ENCODE assay signal across 19 cellular contexts in the genomic region with DNA sequence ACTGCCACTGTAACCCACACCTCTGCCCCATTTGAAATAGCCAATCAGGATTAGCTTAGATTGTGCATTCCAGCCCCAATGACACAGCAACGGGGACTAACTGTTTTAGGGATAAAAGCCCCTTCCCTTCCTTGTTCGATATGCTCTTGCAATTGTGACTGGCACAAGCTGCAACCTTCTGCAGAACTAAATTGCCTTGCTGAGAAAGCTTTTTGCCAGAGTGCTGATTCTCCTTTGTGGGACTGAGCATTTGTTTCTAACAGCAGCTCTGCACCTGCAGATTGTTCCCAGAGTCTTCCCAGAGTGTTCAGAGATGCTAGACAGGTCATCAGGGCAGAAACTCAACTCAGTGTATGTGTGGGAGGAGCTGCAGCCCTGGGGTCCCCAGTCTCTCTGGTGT.
DNase-seq lines count a peak whose midpoint lies in the region; ATAC-seq, FAIRE-seq and TF ChIP-seq lines count a peak whose summit lies in the region.
"Had no signal": no experiment of that assay in that cellular context is flagged by ENCODE, and none has a peak within 500 bp of the region (broad histone marks: within the 10 kb centered on the region; RNA-seq: fewer than 3 reads in every experiment).

No MANE protein-coding gene starts in this region.

- H3K27me3 ChIP-seq in K562 (ENCODE audit: control insufficient read depth in 2 of 2, insufficient read depth in 2 of 2, low read length in 2 of 2) (no peaks in the 10 kb centered on the region), subcutaneous abdominal adipose tissue (ENCODE audit: control insufficient read depth in 5 of 5, insufficient read depth in 4 of 5, low read length in 5 of 5) (no peaks in the 10 kb centered on the region), right atrium auricular region (no peaks in the 10 kb centered on the region)
- H3K27me3 ChIP-seq: BLaER1 treated with 17β-estradiol and CSF1 and Interleukin-3, amounts not matched to agents 10 nM and 100 nM had no signal

- H3K4me3 ChIP-seq in OCI-LY7 (ENCODE audit: low read depth, low read length, poor library complexity, severe bottlenecking) (no peak overlapping the region), K562 (no peak overlapping the region), subcutaneous abdominal adipose tissue (ENCODE audit: low read depth in 1 of 5, low read length in 5 of 5) (peak overlapping the region in 3 of 5 donors; percentile 19 to 38 (median 26)), right atrium auricular region (no peak overlapping the region)

- peak; percentile 5 for DNase-seq in NCI-H748 (lab: John Stamatoyannopoulos, UW; ENCODE audit: unreplicated experiment)
- DNase-seq in NCI-H748 treated with DMSO at 0.1 percent for 48 hours (lab: John Stamatoyannopoulos, UW), result no peak
- peak; percentile 5 for DNase-seq in OCI-LY7 (ENCODE audit: low spot score)
- DNase-seq in K562 (ENCODE audit: extremely low read depth in 1 of 4, low spot score in 3 of 4), result no peak
- DNase-seq in right atrium auricular region (ENCODE audit: low spot score), result no peak
- no peak for DNase-seq in DMS114 treated with DMSO at 0.1 percent for 48 hours (lab: John Stamatoyannopoulos, UW; ENCODE audit: unreplicated experiment)
- DNase-seq: 8988T; CD8-positive, alpha-beta T cell; COR-L47; DMS 273 treated with DMSO at 0.1 percent for 48 hours; DMS79 treated with DMSO at 0.1 percent for 48 hours; GF-D8; HCEC 1CT; HFFc6; KG1 had no signal

- no peak for FAIRE-seq in K562 (lab: Jason Lieb, UNC)
- FAIRE-seq: GM19239 had no signal

- H3K9me1 ChIP-seq in K562 (ENCODE audit: control insufficient read depth, insufficient read depth, low read length), result no peaks in the 10 kb centered on the region

- POLR2A ChIA-PET in OCI-LY7 (lab: Charles Lee) (no interaction called here), K562 (lab: Yijun Ruan, JAX) (no interaction called here)

- in situ Hi-C loops in K562 (cut with MboI), result no loop called here

- H3K27ac ChIP-seq in OCI-LY7 (ENCODE audit: low read depth, low read length, poor library complexity, severe bottlenecking) (no peak overlapping the region), K562 (ENCODE audit: extremely low read depth, low read depth, low read length) (no peak overlapping the region), subcutaneous abdominal adipose tissue (ENCODE audit: low read depth, low read length) (no peak overlapping the region), right atrium auricular region (no peak overlapping the region)
- H3K27ac ChIP-seq: BLaER1 treated with 17β-estradiol and CSF1 and Interleukin-3, amounts not matched to agents 10 nM and 100 nM had no signal

- no peak for TF ChIP-seq POLR2A in K562 (conservative IDR thresholded peaks at IDR 0.05)

- no peak for ATAC-seq in K562
- ATAC-seq in esophagus mucosa, result no peak
- ATAC-seq: CD8-positive, alpha-beta T cell had no signal

- BruUV-seq in OCI-LY7 (replicated peaks; lab: Mats Ljungman, UMichigan) (no TSS peak), K562 (replicated peaks; lab: Mats Ljungman, UMichigan) (no TSS peak)

- no peak overlapping the region for H2AFZ ChIP-seq in OCI-LY7 (ENCODE audit: low read length)
- H2AFZ ChIP-seq in K562 (ENCODE audit: low read depth, low read length), result no peak overlapping the region

- H3K4me1 ChIP-seq in OCI-LY7 (ENCODE audit: insufficient read depth, low read length, poor library complexity, severe bottlenecking) (no peaks in the 10 kb centered on the region), K562 (replicated peaks in 1 of 2; ENCODE audit: control insufficient read depth in 2 of 2, insufficient read depth in 2 of 2, low read length in 2 of 2) (no peaks in the 10 kb centered on the region), subcutaneous abdominal adipose tissue (ENCODE audit: control insufficient read depth in 5 of 5, insufficient read depth in 5 of 5, low read length in 5 of 5) (no peaks in the 10 kb centered on the region), right atrium auricular region (no peaks in the 10 kb centered on the region)
- H3K4me1 ChIP-seq: BLaER1 treated with 17β-estradiol and CSF1 and Interleukin-3, amounts not matched to agents 10 nM and 100 nM had no signal

- TF ChIP-seq CTCF in OCI-LY7 (conservative IDR thresholded peaks at IDR 0.05; ENCODE audit: low read length) (no peak), K562 (IDR thresholded peaks at IDR 0.05 in 2 of 3, conservative IDR thresholded peaks at IDR 0.05 in 1 of 3; ENCODE audit: insufficient read depth in 2 of 3, low read depth in 1 of 3, low read length in 3 of 3) (no peak), right atrium auricular region (IDR thresholded peaks at IDR 0.05) (no peak)

- H3K9me3 ChIP-seq in OCI-LY7 (ENCODE audit: low read length) (no peaks in the 10 kb centered on the region), K562 (replicated peaks; ENCODE audit: control insufficient read depth, insufficient read depth, low read depth, low read length) (peaks cover 2% of the 10 kb centered on the region; the same call in 1 of the 2 replicates), subcutaneous abdominal adipose tissue (ENCODE audit: control insufficient read depth in 5 of 5, low read length in 5 of 5) (peaks cover 3 to 65% (median 54%) of the 10 kb centered on the region in 5 donors), right atrium auricular region (peaks cover 3 to 31% of the 10 kb centered on the region in 2 donors)

- TF ChIP-seq RAD21 in K562 (CRISPR knock-in tag; conservative IDR thresholded peaks at IDR 0.05 in 1 of 2, IDR thresholded peaks at IDR 0.05 in 1 of 2), result no peak

- WGBS in K562 (ENCODE audit: insufficient coverage, low coverage, missing lambda C conversion rate), result 3% methylated on average over 2 of the region's 2 CpGs

- no peak for TF ChIP-seq EP300 in K562 (IDR thresholded peaks at IDR 0.05; ENCODE audit: low read length)

- intact Hi-C loops in OCI-LY7 (cut with micrococcal nuclease; ENCODE audit: unreplicated experiment), result no loop called here
- intact Hi-C loops in K562 (cut with micrococcal nuclease), result no loop called here

- H3K9ac ChIP-seq in K562 (ENCODE audit: insufficient read depth in 1 of 2, low read depth in 2 of 2, low read length in 2 of 2), result no peak overlapping the region
- H3K9ac ChIP-seq in subcutaneous abdominal adipose tissue (ENCODE audit: low read length in 5 of 5), result no peak overlapping the region
- H3K9ac ChIP-seq: BLaER1 treated with 17β-estradiol and CSF1 and Interleukin-3, amounts not matched to agents 10 nM and 100 nM had no signal

- no peaks in the 10 kb centered on the region for H3K9me2 ChIP-seq in OCI-LY7 (ENCODE audit: insufficient read depth, low read length)

- H3K4me2 ChIP-seq in OCI-LY7 (ENCODE audit: low read length) (no peak overlapping the region), K562 (ENCODE audit: insufficient read depth, low read length) (no peak overlapping the region)
- H3K4me2 ChIP-seq: BLaER1 treated with 17β-estradiol and CSF1 and Interleukin-3, amounts not matched to agents 10 nM and 100 nM had no signal

- no peaks in the 10 kb centered on the region for H3K79me2 ChIP-seq in OCI-LY7 (ENCODE audit: insufficient read depth, low read depth, low read length)
- no peaks in the 10 kb centered on the region for H3K79me2 ChIP-seq in K562 (ENCODE audit: control insufficient read depth, insufficient read depth, low read length)

- CTCF ChIA-PET in OCI-LY7 (lab: Charles Lee; ENCODE audit: unreplicated experiment), result no interaction called here
- CTCF ChIA-PET in K562 (lab: Yijun Ruan, JAX; ENCODE audit: low intra/inter-chr PET ratio), result no interaction called here

- H4K20me1 ChIP-seq in OCI-LY7 (ENCODE audit: insufficient read depth, low read length) (no peaks in the 10 kb centered on the region), K562 (replicated peaks; ENCODE audit: control insufficient read depth, insufficient read depth, low read length) (no peaks in the 10 kb centered on the region)
- H4K20me1 ChIP-seq: BLaER1 treated with 17β-estradiol and CSF1 and Interleukin-3, amounts not matched to agents 10 nM and 100 nM had no signal

- H3K36me3 ChIP-seq in OCI-LY7 (ENCODE audit: insufficient read depth, low read length), result no peaks in the 10 kb centered on the region
- H3K36me3 ChIP-seq in K562 (ENCODE audit: control insufficient read depth, insufficient read depth, low read length), result no peaks in the 10 kb centered on the region
- no peaks in the 10 kb centered on the region for H3K36me3 ChIP-seq in subcutaneous abdominal adipose tissue (ENCODE audit: control insufficient read depth in 5 of 5, insufficient read depth in 5 of 5, low read length in 5 of 5)
- H3K36me3 ChIP-seq in right atrium auricular region, result no peaks in the 10 kb centered on the region

TF ChIP-seq in K562, 482 proteins besides CTCF, POLR2A, EP300 and RAD21:
- TF ChIP-seq CBX5 (IDR thresholded peaks at IDR 0.05; ENCODE audit: borderline replicate concordance, low read depth), result 0 out of 2 replicates have a peak, but pooled peaks have one; percentile 44
- TF ChIP-seq ZNF778 (CRISPR knock-in tag; IDR thresholded peaks at IDR 0.05), result no peak

Comparison
In these comparisons a context has a peak if more than half of its experiments do, and no peak if none do; other contexts are left out.
1. DNase-seq: peak in NCI-H748 (single experiment) and OCI-LY7 (single experiment); none in NCI-H748 treated with DMSO at 0.1 percent for 48 hours (single experiment), K562 (0 of 4), right atrium auricular region (single experiment) and DMS114 treated with DMSO at 0.1 percent for 48 hours (single experiment).
2. H3K4me3 ChIP-seq: peak in subcutaneous abdominal adipose tissue (3 of 5); none in OCI-LY7 (single experiment), K562 (single experiment) and right atrium auricular region (0 of 2).